9 cellular contexts compared by ENCODE assay signal in the genomic region with DNA sequence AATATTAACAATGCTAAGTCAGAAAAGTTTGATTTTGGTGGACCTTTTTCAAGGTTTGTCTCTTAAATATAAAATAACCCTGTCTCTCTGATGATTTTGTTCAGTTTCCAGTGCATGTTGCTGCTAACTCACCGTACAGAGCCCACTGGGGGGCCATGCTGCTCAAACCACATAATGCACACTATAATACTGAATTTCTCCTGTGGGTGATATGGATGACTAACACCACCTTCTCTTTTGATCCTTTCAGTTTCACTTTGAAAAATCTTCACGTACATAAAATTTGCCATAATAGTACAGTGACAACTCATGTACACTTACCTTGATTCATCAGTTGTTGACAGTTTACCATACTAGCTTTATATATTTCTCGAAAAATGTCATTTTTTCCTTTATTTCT.
A peak's percentile ranks its signal among the peaks of the same experiment; 100 is the strongest.
DNase-seq lines count a peak whose midpoint lies in the region; TF ChIP-seq lines count a peak whose summit lies in the region.
"Had no signal": no experiment of that assay in that cellular context is flagged by ENCODE, and none has a peak within 500 bp of the region (broad histone marks: within the 10 kb centered on the region; RNA-seq: fewer than 3 reads in every experiment).

No MANE protein-coding gene starts in this region.

- no peak overlapping the region; the same call in 1 of the 2 replicates for H3K27ac ChIP-seq in KMS-11
- H3K27ac ChIP-seq in brain microvascular endothelial cell = no peak overlapping the region

- DNase-seq in CD14-positive monocyte (ENCODE audit: low spot score) (no peak), GM20000 (ENCODE audit: low spot score) (peak; percentile 5), brain microvascular endothelial cell (peak; percentile 1), Caco-2 (no peak), NCI-H774 (lab: John Stamatoyannopoulos, UW) (no peak), NCI-H187 treated with DMSO at 0.1 percent for 48 hours (lab: John Stamatoyannopoulos, UW) (no peak), KG1 (lab: John Stamatoyannopoulos, UW) (no peak)

- H3K27ac Mint-ChIP-seq in CD14-positive monocyte (no peak overlapping the region), Caco-2 (ENCODE audit: unreplicated experiment) (no peak overlapping the region)

- no peak overlapping the region for H3K4me3 ChIP-seq in KMS-11 (IDR thresholded peaks at IDR 0.05; ENCODE audit: insufficient read depth, low read depth, low read length)
- H3K4me3 ChIP-seq in brain microvascular endothelial cell (ENCODE audit: low read depth, low read length) = no peak overlapping the region
- H3K4me3 ChIP-seq in Caco-2 (ENCODE audit: low read depth, low read length) = no peak overlapping the region

- in situ Hi-C loops in brain microvascular endothelial cell (cut with HindIII; ENCODE audit: low pct_ligation_motif_present, low sequenced_read_pairs) = no loop called here

- no peak for TF ChIP-seq CTCF in CD14-positive monocyte (IDR thresholded peaks at IDR 0.05)
- TF ChIP-seq CTCF in GM20000 (IDR thresholded peaks at IDR 0.05; ENCODE audit: extremely low read depth, missing control alignments) = no peak
- TF ChIP-seq CTCF in KMS-11 (conservative IDR thresholded peaks at IDR 0.05; ENCODE audit: low read depth, low read length) = no peak
- no peak for TF ChIP-seq CTCF in brain microvascular endothelial cell (IDR thresholded peaks at IDR 0.05; ENCODE audit: low read depth, low read length, missing control alignments)
- no peak for TF ChIP-seq CTCF in Caco-2 (IDR thresholded peaks at IDR 0.05; ENCODE audit: insufficient read depth in 1 of 2, low read depth in 1 of 2, low read length in 1 of 2, severe bottlenecking in 1 of 2, unreplicated experiment in 1 of 2)

- H3K36me3 Mint-ChIP-seq in CD14-positive monocyte = no peaks in the 10 kb centered on the region
- H3K36me3 Mint-ChIP-seq in Caco-2 (ENCODE audit: insufficient read depth, unreplicated experiment) = no peaks in the 10 kb centered on the region

- intact Hi-C loops in CD14-positive monocyte (cut with micrococcal nuclease) (no loop called here), Caco-2 (cut with micrococcal nuclease; ENCODE audit: unreplicated experiment) (no loop called here)

- BruUV-seq in Caco-2 (replicated peaks; lab: Mats Ljungman, UMichigan) = no TSS peak

- peak overlapping the region; percentile 55; the same call in 1 of the 2 replicates for H2AFZ ChIP-seq in KMS-11 (ENCODE audit: low read depth)

- H3K79me2 ChIP-seq in KMS-11 (ENCODE audit: insufficient read depth, low read depth) = no peaks in the 10 kb centered on the region

- H3K36me3 ChIP-seq in KMS-11 (ENCODE audit: insufficient read depth) (no peaks in the 10 kb centered on the region), brain microvascular endothelial cell (replicated peaks) (no peaks in the 10 kb centered on the region), Caco-2 (ENCODE audit: control insufficient read depth, insufficient read depth, low read length) (no peaks in the 10 kb centered on the region)

- POLR2A ChIA-PET in Caco-2 (lab: Charles Lee) = no interaction called here

- peaks cover 0 to 1% (median 0%) of the 10 kb centered on the region in 3 donors for H3K27me3 Mint-ChIP-seq in CD14-positive monocyte (ENCODE audit: low read depth in 3 of 3)
- H3K27me3 Mint-ChIP-seq in Caco-2 (ENCODE audit: insufficient read depth, unreplicated experiment) = no peaks in the 10 kb centered on the region

- no peaks in the 10 kb centered on the region for H3K9me3 ChIP-seq in Caco-2

- no peaks in the 10 kb centered on the region for H4K20me1 ChIP-seq in KMS-11 (ENCODE audit: insufficient read depth)

- H3K9ac ChIP-seq in KMS-11 = no peak overlapping the region; the same call in 1 of the 2 replicates

- H3K4me3 Mint-ChIP-seq in CD14-positive monocyte = peak overlapping the region; percentile 54 to 56
- H3K4me3 Mint-ChIP-seq in Caco-2 (ENCODE audit: unreplicated experiment) = no peak overlapping the region
- H3K4me3 Mint-ChIP-seq: neural crest cell had no signal

- no peaks in the 10 kb centered on the region for H3K27me3 ChIP-seq in KMS-11 (ENCODE audit: insufficient read depth, low read depth)
- H3K27me3 ChIP-seq in brain microvascular endothelial cell (replicated peaks) = no peaks in the 10 kb centered on the region
- H3K27me3 ChIP-seq in Caco-2 (replicated peaks; ENCODE audit: control insufficient read depth, insufficient read depth, low read length) = no peaks in the 10 kb centered on the region

- H3K4me1 ChIP-seq in KMS-11 (ENCODE audit: low read depth, poor library complexity, severe bottlenecking) = peaks cover 9% of the 10 kb centered on the region
- H3K4me1 ChIP-seq in Caco-2 = no peaks in the 10 kb centered on the region

- CTCF ChIA-PET in Caco-2 (lab: Charles Lee) = no interaction called here

- H3K4me1 Mint-ChIP-seq in CD14-positive monocyte = peaks cover 5% of the 10 kb centered on the region
- no peaks in the 10 kb centered on the region for H3K4me1 Mint-ChIP-seq in Caco-2 (ENCODE audit: low read depth, unreplicated experiment)

- H3K4me2 ChIP-seq in KMS-11 = peak overlapping the region; percentile 61

- peaks cover 0 to 7% (median 2%) of the 10 kb centered on the region in 7 donors for H3K9me3 Mint-ChIP-seq in CD14-positive monocyte
- no peaks in the 10 kb centered on the region for H3K9me3 Mint-ChIP-seq in Caco-2 (ENCODE audit: unreplicated experiment)

Comparison
In these comparisons a context has a peak if more than half of its experiments do, and no peak if none do; other contexts are left out.
1. DNase-seq: peak in GM20000 (single experiment) and brain microvascular endothelial cell (single experiment); none in CD14-positive monocyte (single experiment), Caco-2 (0 of 2), NCI-H774 (single experiment), NCI-H187 treated with DMSO at 0.1 percent for 48 hours (single experiment) and KG1 (single experiment).